Comparison of ENCODE assay signal across 16 cellular contexts in genomic region chr19:12871681-12872080, GRCh38. TPM values are rescaled to one million over a fixed set of nuclear protein-coding genes. Genes with fewer than 3 reads are reported as not detected.
DNase-seq lines count a peak whose midpoint lies in the region; ATAC-seq and TF ChIP-seq lines count a peak whose summit lies in the region.
"Had no signal": no experiment of that assay in that cellular context is flagged by ENCODE, and none has a peak within 500 bp of the region (broad histone marks: within the 10 kb centered on the region; RNA-seq: fewer than 3 reads in every experiment).

No MANE protein-coding gene starts in this region.

- TF ChIP-seq CTCF in 22Rv1 (IDR thresholded peaks at IDR 0.05) (no peak), glutamatergic neuron (IDR thresholded peaks at IDR 0.05; ENCODE audit: partially characterized antibody, unreplicated experiment) (no peak), neural progenitor cell (IDR thresholded peaks at IDR 0.05) (no peak)

- no peaks in the 10 kb centered on the region for H3K9me3 ChIP-seq in neural progenitor cell (ENCODE audit: low read depth)

- peaks cover 3% of the 10 kb centered on the region for H3K27me3 Mint-ChIP-seq in IgD-negative memory B cell
- H3K27me3 Mint-ChIP-seq in glutamatergic neuron (ENCODE audit: unreplicated experiment), result peaks cover 12% of the 10 kb centered on the region
- H3K27me3 Mint-ChIP-seq in neural progenitor cell (ENCODE audit: insufficient read depth, low read depth), result peaks cover 24% of the 10 kb centered on the region

- H2AFZ ChIP-seq in neural progenitor cell (replicated peaks), result no peak overlapping the region

- H3K4me3 ChIP-seq in neural progenitor cell, result no peak overlapping the region
- H3K4me3 ChIP-seq: BLaER1 treated with 17β-estradiol and CSF1 and Interleukin-3, amounts not matched to agents 10 nM and 100 nM had no signal

- H3K4me2 ChIP-seq in neural progenitor cell, result no peak overlapping the region
- H3K4me2 ChIP-seq: BLaER1 treated with 17β-estradiol and CSF1 and Interleukin-3, amounts not matched to agents 10 nM and 100 nM had no signal

- peaks cover 15% of the 10 kb centered on the region for H3F3A ChIP-seq in neural progenitor cell (ENCODE audit: low read depth)

- H4K20me1 ChIP-seq in neural progenitor cell (ENCODE audit: low read depth), result no peaks in the 10 kb centered on the region

- H3K4me3 Mint-ChIP-seq in IgD-negative memory B cell, result peak overlapping the region in 1 of 4 donors; percentile 37
- H3K4me3 Mint-ChIP-seq in glutamatergic neuron (ENCODE audit: unreplicated experiment), result no peak overlapping the region
- H3K4me3 Mint-ChIP-seq in neural progenitor cell, result peak overlapping the region; percentile 7

- DNase-seq in glutamatergic neuron, result no peak
- DNase-seq in neural progenitor cell (ENCODE audit: low spot score), result no peak
- no peak for DNase-seq in D341Med (ENCODE audit: low spot score)
- DNase-seq in amygdala (lab: John Stamatoyannopoulos, UW), result no peak
- DNase-seq: ACHN; CD4-positive, CD25-positive, alpha-beta regulatory T cell; DND-41; GDM1; Kasumi-1 had no signal

- no peaks in the 10 kb centered on the region for H3K79me2 ChIP-seq in neural progenitor cell (ENCODE audit: low read depth)

- H3K36me3 Mint-ChIP-seq in IgD-negative memory B cell (peaks cover 6% of the 10 kb centered on the region), glutamatergic neuron (ENCODE audit: unreplicated experiment) (peaks cover 14% of the 10 kb centered on the region), neural progenitor cell (peaks cover 21% of the 10 kb centered on the region)

- no peaks in the 10 kb centered on the region for H3K27me3 ChIP-seq in neural progenitor cell
- H3K27me3 ChIP-seq: BLaER1 treated with 17β-estradiol and CSF1 and Interleukin-3, amounts not matched to agents 10 nM and 100 nM had no signal

- no peak overlapping the region for H3K9ac ChIP-seq in neural progenitor cell
- H3K9ac ChIP-seq: BLaER1 treated with 17β-estradiol and CSF1 and Interleukin-3, amounts not matched to agents 10 nM and 100 nM had no signal

- H3K4me1 Mint-ChIP-seq in IgD-negative memory B cell, result peaks cover 4 to 8% (median 6%) of the 10 kb centered on the region in 3 donors
- peaks cover 5% of the 10 kb centered on the region for H3K4me1 Mint-ChIP-seq in glutamatergic neuron (ENCODE audit: low read depth, unreplicated experiment)
- peaks cover 5% of the 10 kb centered on the region for H3K4me1 Mint-ChIP-seq in neural progenitor cell

- H3K27ac Mint-ChIP-seq in IgD-negative memory B cell (peak overlapping the region in 2 of 3 donors; percentile 39 to 64), glutamatergic neuron (ENCODE audit: unreplicated experiment) (peak overlapping the region; percentile 2), neural progenitor cell (peak overlapping the region; percentile 51)

- H3K27ac ChIP-seq in 22Rv1 (peak overlapping the region; percentile 91), neural progenitor cell (no peak overlapping the region)
- H3K27ac ChIP-seq: BLaER1 treated with 17β-estradiol and CSF1 and Interleukin-3, amounts not matched to agents 10 nM and 100 nM had no signal

- ATAC-seq in HG03460 (IDR thresholded peaks at IDR 0.05; ENCODE audit: unreplicated experiment), result no peak
- ATAC-seq: HepG2 had no signal

- no peaks in the 10 kb centered on the region for H3K36me3 ChIP-seq in neural progenitor cell

- H3K9me3 Mint-ChIP-seq in IgD-negative memory B cell, result peaks cover 3 to 4% (median 4%) of the 10 kb centered on the region in 3 donors
- H3K9me3 Mint-ChIP-seq in glutamatergic neuron (ENCODE audit: unreplicated experiment), result peaks cover 12% of the 10 kb centered on the region
- H3K9me3 Mint-ChIP-seq in neural progenitor cell, result peaks cover 6% of the 10 kb centered on the region

- peaks cover 5% of the 10 kb centered on the region for H3K4me1 ChIP-seq in neural progenitor cell

RNA-seq across cellular contexts. Expression of gene DNASE2, which starts 9.6 kb away (rescaled TPM):
- 49.6 TPM for polyA plus RNA-seq in IgD-negative memory B cell
- total RNA-seq in glutamatergic neuron (ENCODE audit: unreplicated experiment) (7.9 TPM), neural progenitor cell (ENCODE audit: low replicate concordance) (8.7 and 16.5 TPM in 2 replicates)

RNA-seq across cellular contexts. Expression of gene KLF1, which starts 15.3 kb away (rescaled TPM):
- polyA plus RNA-seq in IgD-negative memory B cell, result not detected
- total RNA-seq in glutamatergic neuron (ENCODE audit: unreplicated experiment) (not detected), neural progenitor cell (ENCODE audit: low replicate concordance) (0.43 and 0.64 TPM in 2 replicates)
- total RNA-seq: A172; CD4-positive, CD25-positive, alpha-beta regulatory T cell; H4; HepG2 had no signal
- polyA plus RNA-seq: HepG2 had no signal

RNA-seq across cellular contexts. Expression of gene GCDH, which starts 19.3 kb away (rescaled TPM):
- polyA plus RNA-seq in IgD-negative memory B cell, result 13.5 TPM
- total RNA-seq in glutamatergic neuron (ENCODE audit: unreplicated experiment), result 34.2 TPM
- total RNA-seq in neural progenitor cell (ENCODE audit: low replicate concordance), result 39.5 and 75.0 TPM in 2 replicates

RNA-seq across cellular contexts. Expression of gene MAST1, which starts 33.4 kb away (rescaled TPM):
- 1.2 TPM for polyA plus RNA-seq in IgD-negative memory B cell
- total RNA-seq in glutamatergic neuron (ENCODE audit: unreplicated experiment), result 230 TPM
- 8.3 and 13.3 TPM in 2 replicates for total RNA-seq in neural progenitor cell (ENCODE audit: low replicate concordance)

RNA-seq across cellular contexts. Expression of gene RTBDN, which starts 37.3 kb away (rescaled TPM):
- polyA plus RNA-seq in IgD-negative memory B cell, result not detected
- total RNA-seq in glutamatergic neuron (ENCODE audit: unreplicated experiment) (4.8 TPM), neural progenitor cell (ENCODE audit: low replicate concordance) (0.19 TPM in 1 of 2 replicates, not detected in the other)
- total RNA-seq: A172; CD4-positive, CD25-positive, alpha-beta regulatory T cell; H4 had no signal
- polyA plus RNA-seq: CD4-positive, CD25-positive, alpha-beta regulatory T cell had no signal
